In genomic region chr15:65834603-65835282, GRCh38 we compare ENCODE assay signal across 16 cellular contexts. TPM values are rescaled to one million over a fixed set of nuclear protein-coding genes. Genes with fewer than 3 reads are reported as not detected.
DNase-seq lines count a peak whose midpoint lies in the region; ATAC-seq and TF ChIP-seq lines count a peak whose summit lies in the region.
"Had no signal": no experiment of that assay in that cellular context is flagged by ENCODE, and none has a peak within 500 bp of the region (broad histone marks: within the 10 kb centered on the region; RNA-seq: fewer than 3 reads in every experiment).

No MANE protein-coding gene starts in this region.

- H3K36me3 ChIP-seq in lower lobe of right lung (no peaks in the 10 kb centered on the region), spleen (no peaks in the 10 kb centered on the region)
- H3K36me3 ChIP-seq: colonic mucosa, left lung had no signal

- ATAC-seq in lower lobe of right lung (no peak), HG03520 (IDR thresholded peaks at IDR 0.05; ENCODE audit: unreplicated experiment) (no peak)
- ATAC-seq: foreskin keratinocyte, left lung, PC-3, T-helper 17 cell had no signal

- TF ChIP-seq POLR2A in spleen (IDR thresholded peaks at IDR 0.05): no peak

- no peak overlapping the region for H3K4me3 ChIP-seq in lower lobe of right lung
- no peak overlapping the region for H3K4me3 ChIP-seq in spleen
- H3K4me3 ChIP-seq: colonic mucosa, left lung, smooth muscle cell had no signal

- TF ChIP-seq CTCF in VCaP (conservative IDR thresholded peaks at IDR 0.05) (no peak), lower lobe of right lung (IDR thresholded peaks at IDR 0.05) (no peak), spleen (IDR thresholded peaks at IDR 0.05 in 8 of 11, conservative IDR thresholded peaks at IDR 0.05 in 3 of 11) (no peak)

- H3K9me3 ChIP-seq in lower lobe of right lung (no peaks in the 10 kb centered on the region), spleen (no peaks in the 10 kb centered on the region)
- H3K9me3 ChIP-seq: colonic mucosa, left lung had no signal

- H3K27ac ChIP-seq in VCaP (peak overlapping the region; percentile 96), lower lobe of right lung (peak overlapping the region; percentile 86), spleen (peak overlapping the region in 7 of 8 donors; percentile 85 to 94 (median 92))
- H3K27ac ChIP-seq: foreskin keratinocyte had no signal

- H3K4me1 ChIP-seq in lower lobe of right lung: peaks cover 59% of the 10 kb centered on the region
- peaks cover 19 to 74% (median 45%) of the 10 kb centered on the region in 6 donors for H3K4me1 ChIP-seq in spleen

- peak; percentile 76 for DNase-seq in DMS53 (lab: John Stamatoyannopoulos, UW)
- DNase-seq in DMS53 treated with DMSO at 0.1 percent for 48 hours (lab: John Stamatoyannopoulos, UW; ENCODE audit: unreplicated experiment): no peak
- DNase-seq in lower lobe of right lung: no peak
- DNase-seq in spleen: no peak
- DNase-seq in effector CD4-positive, alpha-beta T cell: no peak
- DNase-seq in HUDEP-2 (lab: John Stamatoyannopoulos, UW; ENCODE audit: unreplicated experiment in 76 of 76): no peak
- DNase-seq: 8988T; activated CD4-positive, alpha-beta T cell treated with anti-CD3 and anti-CD28 coated beads for 1 hour; foreskin keratinocyte; left lung; PC-3; T-helper 17 cell had no signal

- H3K27me3 ChIP-seq in lower lobe of right lung (ENCODE audit: low read depth) (no peaks in the 10 kb centered on the region), spleen (replicated peaks in 1 of 7) (no peaks in the 10 kb centered on the region)
- H3K27me3 ChIP-seq: colonic mucosa, foreskin keratinocyte, left lung had no signal

- intact Hi-C loops in lower lobe of right lung (cut with DNase I): no loop called here
- intact Hi-C loops in spleen (cut with DNase I; ENCODE audit: low total_unique reads): no loop called here

- 90 to 98% (median 96%) methylated on average over 8 of the region's 8 CpGs for WGBS in spleen, 5 donors

RNA-seq across cellular contexts. Expression of gene RAB11A, which starts 34.5 kb away (rescaled TPM):
- 218 TPM for total RNA-seq in lower lobe of right lung
- total RNA-seq in spleen: 100 to 1,000 TPM; 173 to 313 (median 255) TPM
- 100 to 1,000 TPM in 2 of 3 donors, 10 to 100 TPM in 1; 86.7 to 153 (median 128) TPM for polyA plus RNA-seq in spleen

RNA-seq across cellular contexts. Expression of gene DENND4A, which starts 42.6 kb away (rescaled TPM):
- total RNA-seq in lower lobe of right lung (34.6 TPM), spleen (10 to 100 TPM; 53.1 to 88.2 (median 61.5) TPM)
- 10 to 100 TPM in 1 of 3 donors, 1 to 10 TPM in 2; 9.4 to 11.1 (median 9.9) TPM for polyA plus RNA-seq in spleen
